In genomic region chr17:46832945-46833839, GRCh38 we compare ENCODE assay signal across 11 cellular contexts. TPM values are rescaled to one million over a fixed set of nuclear protein-coding genes. Genes with fewer than 3 reads are reported as not detected.
DNase-seq lines count a peak whose midpoint lies in the region; ATAC-seq and TF ChIP-seq lines count a peak whose summit lies in the region.
"Had no signal": no experiment of that assay in that cellular context is flagged by ENCODE, and none has a peak within 500 bp of the region (broad histone marks: within the 10 kb centered on the region; RNA-seq: fewer than 3 reads in every experiment).

No MANE protein-coding gene starts in this region.

- TF ChIP-seq CTCF in fibroblast of the aortic adventitia (IDR thresholded peaks at IDR 0.05; ENCODE audit: insufficient read depth, low read length) (no peak), osteoblast (IDR thresholded peaks at IDR 0.05; ENCODE audit: extremely low read depth, low read depth, low read length) (no peak), chondrocyte (IDR thresholded peaks at IDR 0.05) (no peak), upper lobe of left lung (IDR thresholded peaks at IDR 0.05) (no peak)

- ATAC-seq in upper lobe of left lung (ENCODE audit: low FRiP score in 2 of 2) (no peak), HG03378 (IDR thresholded peaks at IDR 0.05; ENCODE audit: unreplicated experiment) (no peak), GM21360 (IDR thresholded peaks at IDR 0.05; ENCODE audit: unreplicated experiment) (no peak)

- H3K79me2 ChIP-seq in GM23248 (ENCODE audit: insufficient read depth) (no peaks in the 10 kb centered on the region), osteoblast (ENCODE audit: insufficient read depth, low read length) (no peaks in the 10 kb centered on the region)

- in situ Hi-C loops in GM23248 (cut with MboI) = no loop called here

- H3K36me3 ChIP-seq in GM23248 (ENCODE audit: low read depth) (no peaks in the 10 kb centered on the region), osteoblast (ENCODE audit: insufficient read depth, low read length) (no peaks in the 10 kb centered on the region), upper lobe of left lung (no peaks in the 10 kb centered on the region)

- H3K27me3 Mint-ChIP-seq in chondrocyte (ENCODE audit: low read depth) = peaks cover 3% of the 10 kb centered on the region

- H3K9me2 ChIP-seq in GM23248 (ENCODE audit: insufficient read depth) = no peaks in the 10 kb centered on the region

- H3K9ac ChIP-seq in GM23248 = peak overlapping the region; percentile 54

- H3K4me3 ChIP-seq in GM23248 (no peak overlapping the region), fibroblast of the aortic adventitia (ENCODE audit: low read depth, low read length) (no peak overlapping the region), osteoblast (ENCODE audit: insufficient read depth, low read length) (no peak overlapping the region), upper lobe of left lung (no peak overlapping the region)

- no peaks in the 10 kb centered on the region for H3K36me3 Mint-ChIP-seq in chondrocyte (ENCODE audit: low read depth)

- no peaks in the 10 kb centered on the region for H4K20me1 ChIP-seq in GM23248 (ENCODE audit: insufficient read depth)
- no peaks in the 10 kb centered on the region for H4K20me1 ChIP-seq in osteoblast (ENCODE audit: insufficient read depth, low read length)

- 31 to 36% methylated on average over 17 of the region's 17 CpGs for WGBS in GM23248 (ENCODE audit: low coverage in 1 of 2, low lambda C conversion rate in 2 of 2, missing lambda C conversion rate in 2 of 2), 2 experiments
- WGBS in upper lobe of left lung, 2 donors = 73 to 84% methylated on average over 12 to 17 of the region's 17 CpGs

- H3K9me3 Mint-ChIP-seq in chondrocyte (ENCODE audit: low read depth) = no peaks in the 10 kb centered on the region

- H3K27ac ChIP-seq in GM23248 (peak overlapping the region; percentile 50), osteoblast (ENCODE audit: low read depth, low read length) (peak overlapping the region; percentile 68), upper lobe of left lung (no peak overlapping the region)

- H3K4me2 ChIP-seq in GM23248 (ENCODE audit: unreplicated experiment) (peak overlapping the region; percentile 36), osteoblast (ENCODE audit: insufficient read depth, low read length) (no peak overlapping the region)

- peaks cover 13% of the 10 kb centered on the region for H3F3A ChIP-seq in GM23248 (ENCODE audit: insufficient read depth)

- no peak overlapping the region for H3K4me3 Mint-ChIP-seq in chondrocyte (ENCODE audit: unreplicated experiment)

- H3K4me1 ChIP-seq in GM23248 (ENCODE audit: insufficient read depth) = peaks cover 12% of the 10 kb centered on the region
- H3K4me1 ChIP-seq in osteoblast (ENCODE audit: insufficient read depth, low read length) = peaks cover 13% of the 10 kb centered on the region
- H3K4me1 ChIP-seq in upper lobe of left lung = no peaks in the 10 kb centered on the region

- peaks cover 6% of the 10 kb centered on the region for H3K4me1 Mint-ChIP-seq in chondrocyte (ENCODE audit: low read depth)

- H3K27me3 ChIP-seq in GM23248 (replicated peaks; ENCODE audit: insufficient read depth) (no peaks in the 10 kb centered on the region), osteoblast (ENCODE audit: insufficient read depth, low read length) (no peaks in the 10 kb centered on the region), upper lobe of left lung (no peaks in the 10 kb centered on the region)

- no peak for TF ChIP-seq POLR2A in upper lobe of left lung (IDR thresholded peaks at IDR 0.05)

- H3K27ac Mint-ChIP-seq in chondrocyte (ENCODE audit: unreplicated experiment) = no peak overlapping the region

- H3K9me3 ChIP-seq in GM23248 (ENCODE audit: low read depth) (no peaks in the 10 kb centered on the region), osteoblast (ENCODE audit: low read depth, low read length) (no peaks in the 10 kb centered on the region), upper lobe of left lung (no peaks in the 10 kb centered on the region)

- no peak for TF ChIP-seq EP300 in upper lobe of left lung (IDR thresholded peaks at IDR 0.05)

- DNase-seq in GM23248 = peak; percentile 96
- DNase-seq in SHP77 (lab: John Stamatoyannopoulos, UW) = peak; percentile 61 to 77
- DNase-seq in fibroblast of the aortic adventitia (ENCODE audit: low read depth) = peak; percentile 78
- DNase-seq in osteoblast (ENCODE audit: insufficient read length, low spot score, missing footprints) = peak; percentile 98
- DNase-seq in chondrocyte (ENCODE audit: low spot score) = no peak
- DNase-seq in upper lobe of left lung = no peak
- DNase-seq: GOT3; stimulated activated CD8-positive, alpha-beta memory T cell treated with anti-CD3 and anti-CD28 coated beads, Interleukin-4, amount 100 ng/mL, for 48 hours had no signal

- H2AFZ ChIP-seq in GM23248 = peak overlapping the region; percentile 1; the same call in 1 of the 2 replicates
- peak overlapping the region; percentile 60 for H2AFZ ChIP-seq in osteoblast (ENCODE audit: low read length)

RNA-seq across cellular contexts. Expression of gene WNT3, which starts 14.7 kb away (rescaled TPM):
- 1.5 and 3.0 TPM in 2 replicates for total RNA-seq in GM23248 (2014; rRNA removed; shearing (Covaris generic))
- polyA plus RNA-seq in GM23248 (2016; fragmentation: Nextera tagmentation; extraction: Ambion mirVana) = 1.7 and 2.1 TPM in 2 replicates
- total RNA-seq in fibroblast of the aortic adventitia (ENCODE audit: low replicate concordance) (0.63 and 0.65 TPM in 2 replicates), osteoblast (0.88 and 1.1 TPM in 2 replicates), chondrocyte (4.1 to 5.2 TPM (median 4.9 TPM) in 3 replicates), upper lobe of left lung (1 to 10 TPM; 1.1 to 4.6 (median 1.9) TPM)
- total RNA-seq: T-helper 2 cell treated with Interferon-gamma antibody and Interleukin-4, amounts not matched to agents 100 ng/mL and 5 ng/mL, for 36 hours had no signal

RNA-seq across cellular contexts. Expression of gene WNT9B, which starts 18.2 kb away (rescaled TPM):
- total RNA-seq in GM23248 (2014; rRNA removed; shearing (Covaris generic)) = not detected in 2 replicates
- polyA plus RNA-seq in GM23248 (2016; fragmentation: Nextera tagmentation; extraction: Ambion mirVana) = not detected in 2 replicates
- total RNA-seq in fibroblast of the aortic adventitia (ENCODE audit: low replicate concordance) = 0.09 TPM in 1 of 2 replicates, not detected in the other
- total RNA-seq in osteoblast = 0.36 TPM in 1 of 2 replicates, not detected in the other
- not detected in 3 replicates for total RNA-seq in chondrocyte
- total RNA-seq in upper lobe of left lung = 1 to 10 TPM in 2 of 6 donors, under 1 TPM in 1, not detected in 3; 0.26 to 8.3 (median 1.8) TPM
- total RNA-seq: T-helper 2 cell treated with Interferon-gamma antibody and Interleukin-4, amounts not matched to agents 100 ng/mL and 5 ng/mL, for 36 hours had no signal

Comparison
In these comparisons a context has a peak if more than half of its experiments do, and no peak if none do; other contexts are left out.
1. DNase-seq: peak in GM23248 (single experiment), SHP77 (2 of 2), fibroblast of the aortic adventitia (single experiment) and osteoblast (single experiment); none in chondrocyte (single experiment) and upper lobe of left lung (0 of 2).
2. H3K27ac ChIP-seq: peak in GM23248 (single experiment) and osteoblast (single experiment); none in upper lobe of left lung (0 of 4).